Comparison of ENCODE assay signal across 1 cellular context in the genomic region with DNA sequence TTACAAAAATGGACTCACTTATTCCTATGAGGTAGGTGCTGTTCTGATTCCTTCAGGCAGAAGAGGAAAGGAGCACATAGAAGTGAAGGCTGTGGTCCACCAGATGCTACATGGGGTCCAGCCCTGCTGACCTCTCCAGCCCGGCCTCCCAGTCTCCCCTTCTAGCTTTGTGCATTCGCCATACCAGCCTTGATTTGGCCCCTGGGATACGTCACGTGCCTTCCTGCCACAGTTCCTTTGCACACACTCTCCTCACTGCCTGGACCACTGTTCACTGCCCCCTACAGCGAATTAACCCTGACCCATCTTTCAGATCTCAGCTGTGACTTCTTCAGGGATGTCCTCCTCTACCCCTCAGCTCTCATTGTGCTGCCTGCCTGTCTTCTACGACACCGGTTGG.
TF ChIP-seq lines count a peak whose summit lies in the region.

No MANE protein-coding gene starts in this region.

TF ChIP-seq in IMR-90, 13 proteins besides CTCF, POLR2A, EP300 and RAD21:
- no peak for TF ChIP-seq NFE2L2 (IDR thresholded peaks at IDR 0.05; ENCODE audit: low read depth, low read length)
- TF ChIP-seq, protein P1, sequence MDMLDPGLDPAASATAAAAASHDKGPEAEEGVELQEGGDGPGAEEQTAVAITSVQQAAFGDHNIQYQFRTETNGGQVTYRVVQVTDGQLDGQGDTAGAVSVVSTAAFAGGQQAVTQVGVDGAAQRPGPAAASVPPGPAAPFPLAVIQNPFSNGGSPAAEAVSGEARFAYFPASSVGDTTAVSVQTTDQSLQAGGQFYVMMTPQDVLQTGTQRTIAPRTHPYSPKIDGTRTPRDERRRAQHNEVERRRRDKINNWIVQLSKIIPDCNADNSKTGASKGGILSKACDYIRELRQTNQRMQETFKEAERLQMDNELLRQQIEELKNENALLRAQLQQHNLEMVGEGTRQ (IDR thresholded peaks at IDR 0.05; ENCODE audit: low read depth, low read length), result no peak
- no peak for TF ChIP-seq BHLHE40 (IDR thresholded peaks at IDR 0.05; ENCODE audit: low read depth, low read length)
- TF ChIP-seq RCOR1 (IDR thresholded peaks at IDR 0.05; ENCODE audit: insufficient replicate concordance, low read length), result no peak
- TF ChIP-seq RFX5 (IDR thresholded peaks at IDR 0.05; ENCODE audit: low read depth, low read length), result no peak
- TF ChIP-seq MAFK (IDR thresholded peaks at IDR 0.05; ENCODE audit: low read depth, low read length), result no peak
